Comparison of ENCODE assay signal across 24 cellular contexts in genomic region chr11:6640985-6641701, GRCh38.
"Had no signal": no experiment of that assay in that cellular context is flagged by ENCODE, and none has a peak within 500 bp of the region (broad histone marks: within the 10 kb centered on the region; RNA-seq: fewer than 3 reads in every experiment).

No MANE protein-coding gene starts in this region.

- H3K27ac ChIP-seq: lower lobe of right lung, neutrophil, pancreas, right lobe of liver, skin epidermis, transverse colon had no signal

- DNase-seq: activated CD4-positive, alpha-beta T cell treated with anti-CD3 and anti-CD28 coated beads for 48 hours; activated CD4-positive, CD25-positive, alpha-beta regulatory T cell; activated CD8-positive, alpha-beta memory T cell treated with anti-CD3 and anti-CD28 coated beads, Interleukin-2, amount 10 ng/mL, durations not matched to agents 7 days and 5 days; activated CD8-positive, alpha-beta T cell treated with anti-CD3 and anti-CD28 coated beads for 36 hours; activated gamma-delta T cell; activated naive CD4-positive, alpha-beta T cell treated with anti-CD3 and anti-CD28 coated beads, Interleukin-2, amount 50 U/mL, for 16 hours; activated naive CD8-positive, alpha-beta T cell treated with anti-CD3 and anti-CD28 coated beads, Interleukin-2, amount 50 U/mL, for 24 hours; activated T-cell treated with anti-CD3 and anti-CD28 coated beads for 4 hours; aorta; central memory CD4-positive, alpha-beta T cell; effector memory CD8-positive, alpha-beta T cell; foreskin melanocyte; islet precursor cell; left colon; lower lobe of right lung; natural killer cell; right lobe of liver; stimulated activated CD4-positive, alpha-beta T cell treated with anti-CD3 and anti-CD28 coated beads, Interleukin-1b, Interleukin-23, amount 100 ng/mL, for 48 hours; stimulated activated naive CD8-positive, alpha-beta T cell treated with anti-CD3 and anti-CD28 coated beads, Interleukin-15, amount 100 ng/mL, for 72 hours; transverse colon had no signal

- ATAC-seq: activated CD8-positive, alpha-beta memory T cell treated with anti-CD3 and anti-CD28 coated beads, Interleukin-2, amount 10 ng/mL, durations not matched to agents 7 days and 5 days; activated CD8-positive, alpha-beta T cell treated with anti-CD3 and anti-CD28 coated beads for 36 hours; activated naive CD8-positive, alpha-beta T cell treated with anti-CD3 and anti-CD28 coated beads, Interleukin-2, amount 50 U/mL, for 24 hours; effector memory CD8-positive, alpha-beta T cell; esophagus mucosa; left colon; lower lobe of right lung; natural killer cell; pancreas; right lobe of liver; stimulated activated naive CD8-positive, alpha-beta T cell treated with anti-CD3 and anti-CD28 coated beads, Interleukin-15, amount 100 ng/mL, for 72 hours had no signal
